In genomic region chr6:100468013-100468622, GRCh38 we compare ENCODE assay signal across 16 cellular contexts. TPM values are rescaled to one million over a fixed set of nuclear protein-coding genes. Genes with fewer than 3 reads are reported as not detected.
"Had no signal": no experiment of that assay in that cellular context is flagged by ENCODE, and none has a peak within 500 bp of the region (broad histone marks: within the 10 kb centered on the region; RNA-seq: fewer than 3 reads in every experiment).

No MANE protein-coding gene starts in this region.

- H3K9me3 ChIP-seq: esophagus muscularis mucosa, tibial nerve, uterus had no signal

- H3K9me3 Mint-ChIP-seq: dendritic cell treated with granulocyte-macrophage colony-stimulating factor and Interleukin-4, amounts not matched to agents 40 ng/mL and 50 ng/mL, for 4 days had no signal

- H3K27ac Mint-ChIP-seq: activated B cell treated with CpG ODN at 0.5 μM for 24 hours; activated T-cell treated with anti-CD3 and anti-CD28 coated beads, Interleukin-2, amount 50 U/mL, for 72 hours; dendritic cell treated with granulocyte-macrophage colony-stimulating factor and Interleukin-4, amounts not matched to agents 40 ng/mL and 50 ng/mL, for 4 days; natural killer cell; stimulated activated naive CD8-positive, alpha-beta T cell treated with anti-CD3 and anti-CD28 coated beads, Interleukin-15, Interleukin-2, amounts not matched to agents 100 ng/mL and 50 ng/mL, for 24 hours; T-helper 2 cell treated with Interferon-gamma antibody and Interleukin-4, amounts not matched to agents 5 μg/mL and 100 μg/mL, for 36 hours had no signal

- H3K4me3 Mint-ChIP-seq: activated B cell treated with CpG ODN at 0.5 μM for 24 hours; activated T-cell treated with anti-CD3 and anti-CD28 coated beads, Interleukin-2, amount 50 U/mL, for 72 hours; dendritic cell treated with granulocyte-macrophage colony-stimulating factor and Interleukin-4, amounts not matched to agents 40 ng/mL and 50 ng/mL, for 4 days; natural killer cell; stimulated activated naive CD8-positive, alpha-beta T cell treated with anti-CD3 and anti-CD28 coated beads, Interleukin-15, Interleukin-2, amounts not matched to agents 100 ng/mL and 50 ng/mL, for 24 hours; T-helper 2 cell treated with Interferon-gamma antibody and Interleukin-4, amounts not matched to agents 5 μg/mL and 100 μg/mL, for 36 hours had no signal

- ATAC-seq: activated T-cell treated with anti-CD3 and anti-CD28 coated beads, Interleukin-2, amount 50 U/mL, for 72 hours; natural killer cell had no signal

- H3K27ac ChIP-seq: esophagus muscularis mucosa, tibial nerve, uterus had no signal

- DNase-seq: activated B cell treated with CpG ODN at 0.5 μM for 24 hours; activated CD4-positive, alpha-beta T cell treated with anti-CD3 and anti-CD28 coated beads for 4 hours; activated effector memory CD4-positive, alpha-beta T cell treated with anti-CD3 and anti-CD28 coated beads, Interleukin-2, amount 50 U/mL, for 16 hours; activated naive CD4-positive, alpha-beta T cell treated with anti-CD3 and anti-CD28 coated beads, Interleukin-2, amount 50 U/mL, for 16 hours; activated T-cell treated with anti-CD3 and anti-CD28 coated beads, Interleukin-2, amount 50 U/mL, for 72 hours; effector CD8-positive, alpha-beta T cell; natural killer cell; occipital lobe; uterus had no signal

RNA-seq across cellular contexts. Expression of gene SIM1, which starts 3.4 kb away (rescaled TPM):
- total RNA-seq: activated B cell treated with CpG ODN at 0.5 μM for 24 hours, esophagus muscularis mucosa, lung, natural killer cell, occipital lobe, posterior vena cava, tibial nerve had no signal
